In genomic region chr20:22941550-22941949, GRCh38 we compare ENCODE assay signal across 22 cellular contexts.
DNase-seq lines count a peak whose midpoint lies in the region; ATAC-seq and TF ChIP-seq lines count a peak whose summit lies in the region.
"Had no signal": no experiment of that assay in that cellular context is flagged by ENCODE, and none has a peak within 500 bp of the region (broad histone marks: within the 10 kb centered on the region; RNA-seq: fewer than 3 reads in every experiment).

No MANE protein-coding gene starts in this region.

- peaks cover 0 to 7% (median 0%) of the 10 kb centered on the region in 12 donors for H3K4me1 ChIP-seq in heart left ventricle
- no peaks in the 10 kb centered on the region for H3K4me1 ChIP-seq in adrenal gland (replicated peaks in 1 of 2)
- H3K4me1 ChIP-seq: BLaER1 had no signal

- H3K4me3 ChIP-seq in heart left ventricle: no peak overlapping the region
- no peak overlapping the region for H3K4me3 ChIP-seq in adrenal gland
- H3K4me3 ChIP-seq: BLaER1, GM12878, GM23248 had no signal

- TF ChIP-seq CTCF in heart left ventricle (IDR thresholded peaks at IDR 0.05) (no peak), adrenal gland (IDR thresholded peaks at IDR 0.05) (no peak)

- CTCF ChIA-PET in activated CD4-positive, alpha-beta T cell treated with anti-CD3 and anti-CD28 coated beads for 36 hours (lab: Charles Lee): interaction anchor here (0.6 kb wide), 1 partner anchor 81 kb away, joined by 3 read pairs; no protein-coding TSS in a partner anchor

- H3K4me3 Mint-ChIP-seq in activated CD4-positive, alpha-beta T cell treated with anti-CD3 and anti-CD28 coated beads, Interleukin-2, amount 10 ng/mL, durations not matched to agents 24 days and 14 days: no peak overlapping the region
- H3K4me3 Mint-ChIP-seq in activated CD4-positive, alpha-beta T cell treated with anti-CD3 and anti-CD28 coated beads for 36 hours: no peak overlapping the region
- H3K4me3 Mint-ChIP-seq: B cell; CD4-positive, alpha-beta T cell; CD8-positive, alpha-beta memory T cell; H9 had no signal

- POLR2A ChIA-PET in activated CD4-positive, alpha-beta T cell treated with anti-CD3 and anti-CD28 coated beads for 36 hours (lab: Charles Lee): no interaction called here

- no peak for TF ChIP-seq POLR2A in heart left ventricle (IDR thresholded peaks at IDR 0.05)
- no peak for TF ChIP-seq POLR2A in adrenal gland (IDR thresholded peaks at IDR 0.05)

- H3K27ac Mint-ChIP-seq in activated CD4-positive, alpha-beta T cell treated with anti-CD3 and anti-CD28 coated beads, Interleukin-2, amount 10 ng/mL, durations not matched to agents 24 days and 14 days: no peak overlapping the region
- no peak overlapping the region for H3K27ac Mint-ChIP-seq in activated CD4-positive, alpha-beta T cell treated with anti-CD3 and anti-CD28 coated beads for 36 hours
- H3K27ac Mint-ChIP-seq: B cell; CD4-positive, alpha-beta T cell; CD8-positive, alpha-beta memory T cell had no signal

- H3K36me3 Mint-ChIP-seq in activated CD4-positive, alpha-beta T cell treated with anti-CD3 and anti-CD28 coated beads, Interleukin-2, amount 10 ng/mL, durations not matched to agents 24 days and 14 days (ENCODE audit: low read depth): no peaks in the 10 kb centered on the region
- H3K36me3 Mint-ChIP-seq in activated CD4-positive, alpha-beta T cell treated with anti-CD3 and anti-CD28 coated beads for 36 hours (ENCODE audit: low read depth): no peaks in the 10 kb centered on the region

- H3K4me1 Mint-ChIP-seq in activated CD4-positive, alpha-beta T cell treated with anti-CD3 and anti-CD28 coated beads, Interleukin-2, amount 10 ng/mL, durations not matched to agents 24 days and 14 days: no peaks in the 10 kb centered on the region
- H3K4me1 Mint-ChIP-seq in activated CD4-positive, alpha-beta T cell treated with anti-CD3 and anti-CD28 coated beads for 36 hours: no peaks in the 10 kb centered on the region
- H3K4me1 Mint-ChIP-seq: B cell; CD8-positive, alpha-beta memory T cell had no signal

- intact Hi-C loops in activated CD4-positive, alpha-beta T cell treated with anti-CD3 and anti-CD28 coated beads, Interleukin-2, amount 10 ng/mL, durations not matched to agents 24 days and 14 days (cut with micrococcal nuclease): no loop called here
- intact Hi-C loops in activated CD4-positive, alpha-beta T cell treated with anti-CD3 and anti-CD28 coated beads for 36 hours (cut with DNase I, micrococcal nuclease): no loop called here
- intact Hi-C loops in heart left ventricle (cut with DNase I): no loop called here
- intact Hi-C loops in cardiac septum (cut with DNase I): no loop called here
- intact Hi-C loops in left ventricle myocardium superior (cut with micrococcal nuclease): no loop called here
- intact Hi-C loops in adrenal gland (cut with DNase I): no loop called here

- H3K27me3 ChIP-seq in heart left ventricle: peaks cover 0 to 25% (median 9%) of the 10 kb centered on the region in 9 donors
- peaks cover 5% of the 10 kb centered on the region for H3K27me3 ChIP-seq in adrenal gland
- H3K27me3 ChIP-seq: BLaER1 had no signal

- ATAC-seq in activated CD4-positive, alpha-beta T cell treated with anti-CD3 and anti-CD28 coated beads for 36 hours: no peak
- ATAC-seq in heart left ventricle (peak in 3 of 4 donors; percentile 71 to 86 (median 83)), left ventricle myocardium superior (peak; percentile 86)
- ATAC-seq: GM12878, HCT116 had no signal

- H3K27me3 Mint-ChIP-seq in activated CD4-positive, alpha-beta T cell treated with anti-CD3 and anti-CD28 coated beads, Interleukin-2, amount 10 ng/mL, durations not matched to agents 24 days and 14 days: peaks cover 5% of the 10 kb centered on the region
- H3K27me3 Mint-ChIP-seq in activated CD4-positive, alpha-beta T cell treated with anti-CD3 and anti-CD28 coated beads for 36 hours: peaks cover 9% of the 10 kb centered on the region
- H3K27me3 Mint-ChIP-seq: CD8-positive, alpha-beta memory T cell had no signal

- no peak overlapping the region for H3K27ac ChIP-seq in heart left ventricle
- H3K27ac ChIP-seq in adrenal gland: no peak overlapping the region
- H3K27ac ChIP-seq: 22Rv1, BLaER1, C4-2B, GM23248 had no signal

- H3K36me3 ChIP-seq in heart left ventricle (no peaks in the 10 kb centered on the region), adrenal gland (replicated peaks in 1 of 2) (no peaks in the 10 kb centered on the region)
- H3K36me3 ChIP-seq: BLaER1 had no signal

- H3K9me3 ChIP-seq in heart left ventricle (peaks cover 0 to 3% (median 0%) of the 10 kb centered on the region in 12 donors), adrenal gland (replicated peaks in 1 of 3) (no peaks in the 10 kb centered on the region)
- H3K9me3 ChIP-seq: BLaER1 had no signal

- peak; percentile 16 for DNase-seq in activated CD4-positive, alpha-beta T cell treated with anti-CD3 and anti-CD28 coated beads, Interleukin-2, amount 10 ng/mL, durations not matched to agents 24 days and 14 days
- DNase-seq in activated CD4-positive, alpha-beta T cell treated with anti-CD3 and anti-CD28 coated beads for 36 hours: no peak
- peak in 1 of 5 donors; percentile 41 for DNase-seq in heart left ventricle
- DNase-seq in cardiac septum (ENCODE audit: low spot score): no peak
- DNase-seq in left ventricle myocardium superior: no peak
- no peak for DNase-seq in adrenal gland
- DNase-seq in nucleus accumbens (lab: John Stamatoyannopoulos, UW): no peak
- no peak for DNase-seq in HUDEP-2 (lab: John Stamatoyannopoulos, UW; ENCODE audit: unreplicated experiment in 76 of 76)
- DNase-seq: CD4-positive, alpha-beta T cell; CD8-positive, alpha-beta memory T cell; DMS 273 treated with DMSO at 0.1 percent for 48 hours; DMS79; EL; GDM1; GM23248; H9 had no signal

- H3K9me3 Mint-ChIP-seq in activated CD4-positive, alpha-beta T cell treated with anti-CD3 and anti-CD28 coated beads, Interleukin-2, amount 10 ng/mL, durations not matched to agents 24 days and 14 days: no peaks in the 10 kb centered on the region
- no peaks in the 10 kb centered on the region for H3K9me3 Mint-ChIP-seq in activated CD4-positive, alpha-beta T cell treated with anti-CD3 and anti-CD28 coated beads for 36 hours (ENCODE audit: low read depth)
- H3K9me3 Mint-ChIP-seq: CD4-positive, alpha-beta T cell; H9 had no signal

- 33 to 52% (median 49%) methylated on average over 5 of the region's 5 CpGs for WGBS in heart left ventricle, 4 donors
- WGBS in adrenal gland, 4 donors: 74 to 85% (median 76%) methylated on average over 5 of the region's 5 CpGs
